8 cellular contexts compared by ENCODE assay signal in the genomic region with DNA sequence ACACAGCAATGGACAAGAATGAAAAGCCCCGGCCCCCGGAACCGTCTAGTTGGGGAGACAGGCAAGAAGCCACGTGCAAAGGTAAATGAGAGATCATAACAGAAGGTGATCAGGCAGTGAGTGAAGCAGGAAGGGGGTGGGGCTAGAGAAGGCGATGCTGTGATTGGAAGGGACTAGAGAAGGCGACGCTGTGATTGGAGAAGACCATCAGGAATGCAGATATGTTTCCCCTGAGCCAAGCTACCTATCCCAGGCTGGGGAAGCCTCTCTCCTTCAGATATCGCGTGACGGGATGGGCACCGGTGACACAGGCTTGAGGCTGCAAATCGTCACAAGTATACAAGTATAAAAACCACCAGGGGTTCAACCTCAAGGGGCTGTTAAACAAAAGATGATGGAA. TPM values are rescaled to one million over a fixed set of nuclear protein-coding genes. Genes with fewer than 3 reads are reported as not detected.
DNase-seq lines count a peak whose midpoint lies in the region; ATAC-seq and TF ChIP-seq lines count a peak whose summit lies in the region.

No MANE protein-coding gene starts in this region.

- H3K9me3 Mint-ChIP-seq in activated CD4-positive, alpha-beta T cell treated with anti-CD3 and anti-CD28 coated beads, Interleukin-2, amount 10 ng/mL, durations not matched to agents 7 days and 5 days: no peaks in the 10 kb centered on the region

- peak overlapping the region; percentile 69 for H3K27ac Mint-ChIP-seq in activated CD4-positive, alpha-beta T cell treated with anti-CD3 and anti-CD28 coated beads, Interleukin-2, amount 10 ng/mL, durations not matched to agents 7 days and 5 days

- H3K4me1 Mint-ChIP-seq in activated CD4-positive, alpha-beta T cell treated with anti-CD3 and anti-CD28 coated beads, Interleukin-2, amount 10 ng/mL, durations not matched to agents 7 days and 5 days: peaks cover 13% of the 10 kb centered on the region

- H3K4me1 ChIP-seq in hepatocyte (ENCODE audit: insufficient read depth) (peaks cover 5% of the 10 kb centered on the region), right atrium auricular region (peaks cover 0 to 34% of the 10 kb centered on the region in 2 donors)

- no peaks in the 10 kb centered on the region for H3K9me2 ChIP-seq in hepatocyte (replicated peaks; ENCODE audit: insufficient read depth)

- H3K9me3 ChIP-seq in hepatocyte (ENCODE audit: low read depth) (no peaks in the 10 kb centered on the region), right atrium auricular region (no peaks in the 10 kb centered on the region)

- H4K20me1 ChIP-seq in hepatocyte (ENCODE audit: insufficient read depth, poor library complexity, severe bottlenecking): no peaks in the 10 kb centered on the region

- no peak overlapping the region for H3K4me2 ChIP-seq in hepatocyte

- H3K36me3 ChIP-seq in hepatocyte (replicated peaks; ENCODE audit: insufficient read depth, low read depth) (no peaks in the 10 kb centered on the region), right atrium auricular region (peaks cover 22% of the 10 kb centered on the region)

- H3K27ac ChIP-seq in hepatocyte: no peak overlapping the region
- no peak overlapping the region for H3K27ac ChIP-seq in right atrium auricular region

- H3K4me3 Mint-ChIP-seq in activated CD4-positive, alpha-beta T cell treated with anti-CD3 and anti-CD28 coated beads, Interleukin-2, amount 10 ng/mL, durations not matched to agents 7 days and 5 days: no peak overlapping the region

- no peaks in the 10 kb centered on the region for H3K27me3 ChIP-seq in hepatocyte
- H3K27me3 ChIP-seq in right atrium auricular region: no peaks in the 10 kb centered on the region

- no peaks in the 10 kb centered on the region for H3K27me3 Mint-ChIP-seq in activated CD4-positive, alpha-beta T cell treated with anti-CD3 and anti-CD28 coated beads, Interleukin-2, amount 10 ng/mL, durations not matched to agents 7 days and 5 days

- no peaks in the 10 kb centered on the region for H3K79me2 ChIP-seq in hepatocyte

- H3K4me3 ChIP-seq in hepatocyte: no peak overlapping the region
- no peak overlapping the region for H3K4me3 ChIP-seq in right atrium auricular region

- no peak overlapping the region for H2AFZ ChIP-seq in hepatocyte

- DNase-seq in stimulated activated CD4-positive, alpha-beta T cell treated with anti-CD3 and anti-CD28 coated beads, Interleukin-12 subunit alpha, Interleukin-12 subunit beta, amount 100 ng/mL, for 4 hours: peak; percentile 28
- no peak for DNase-seq in stimulated activated CD4-positive, alpha-beta T cell treated with anti-CD3 and anti-CD28 coated beads, Interleukin-1b, Interleukin-23, amount 100 ng/mL, for 48 hours
- DNase-seq in activated CD4-positive, alpha-beta T cell treated with anti-CD3 and anti-CD28 coated beads, Interleukin-2, amount 10 ng/mL, durations not matched to agents 7 days and 5 days: peak; percentile 67
- DNase-seq in hepatocyte (ENCODE audit: low spot score) (peak; percentile 61), GM10248 (ENCODE audit: extremely low spot score) (no peak), right atrium auricular region (ENCODE audit: low spot score) (no peak), globus pallidus (ENCODE audit: low spot score) (no peak)

- no peak for TF ChIP-seq CTCF in hepatocyte (IDR thresholded peaks at IDR 0.05; ENCODE audit: poor library complexity)
- TF ChIP-seq CTCF in GM10248 (IDR thresholded peaks at IDR 0.05; ENCODE audit: control extremely low read depth, extremely low read depth, low read depth, missing control alignments): no peak
- TF ChIP-seq CTCF in right atrium auricular region (IDR thresholded peaks at IDR 0.05): no peak

- H3K36me3 Mint-ChIP-seq in activated CD4-positive, alpha-beta T cell treated with anti-CD3 and anti-CD28 coated beads, Interleukin-2, amount 10 ng/mL, durations not matched to agents 7 days and 5 days (ENCODE audit: low read depth): peaks cover 11% of the 10 kb centered on the region

- ATAC-seq in GM21515 (IDR thresholded peaks at IDR 0.05; ENCODE audit: unreplicated experiment): no peak

- CTCF ChIA-PET in activated CD4-positive, alpha-beta T cell treated with anti-CD3 and anti-CD28 coated beads, Interleukin-2, amount 10 ng/mL, durations not matched to agents 7 days and 5 days (lab: Charles Lee): interaction anchor here (0.6 kb wide), 1 partner anchor 24 kb away, joined by 3 read pairs; no protein-coding TSS in a partner anchor
- CTCF ChIA-PET in GM10248 (lab: Yijun Ruan, JAX): interaction anchor here (1.0 kb wide), 1 partner anchor 21 kb away, joined by 3 read pairs; no protein-coding TSS in a partner anchor

- 47% methylated on average over 12 of the region's 12 CpGs for WGBS in hepatocyte (ENCODE audit: low lambda C conversion rate, missing lambda C conversion rate)

- POLR2A ChIA-PET in activated CD4-positive, alpha-beta T cell treated with anti-CD3 and anti-CD28 coated beads, Interleukin-2, amount 10 ng/mL, durations not matched to agents 7 days and 5 days (lab: Charles Lee): no interaction called here
- POLR2A ChIA-PET in GM10248 (lab: Yijun Ruan, JAX): no interaction called here

RNA-seq across cellular contexts. Expression of gene DCAF15, which starts 21.8 kb away (rescaled TPM):
- total RNA-seq in activated CD4-positive, alpha-beta T cell treated with anti-CD3 and anti-CD28 coated beads, Interleukin-2, amount 10 ng/mL, durations not matched to agents 7 days and 5 days: 10 to 100 TPM; 80.3 to 85.4 TPM
- total RNA-seq in hepatocyte (9.3 and 13.4 TPM in 2 replicates), right atrium auricular region (10 to 100 TPM; 10.6 to 12.2 TPM)
- 16.4 and 19.0 TPM in 2 replicates for polyA plus RNA-seq in hepatocyte

RNA-seq across cellular contexts. Expression of gene RFX1, which starts 32.0 kb away (rescaled TPM):
- 10 to 100 TPM; 19.1 to 19.9 TPM for total RNA-seq in activated CD4-positive, alpha-beta T cell treated with anti-CD3 and anti-CD28 coated beads, Interleukin-2, amount 10 ng/mL, durations not matched to agents 7 days and 5 days
- total RNA-seq in hepatocyte (2.2 and 4.2 TPM in 2 replicates), right atrium auricular region (1 to 10 TPM; 3.2 to 5.2 TPM)
- polyA plus RNA-seq in hepatocyte: 2.4 and 4.1 TPM in 2 replicates

RNA-seq across cellular contexts. Expression of gene PODNL1, which starts 35.9 kb away (rescaled TPM):
- total RNA-seq in activated CD4-positive, alpha-beta T cell treated with anti-CD3 and anti-CD28 coated beads, Interleukin-2, amount 10 ng/mL, durations not matched to agents 7 days and 5 days: under 1 TPM; 0.17 to 0.58 TPM
- 0.17 TPM in 1 of 2 replicates, not detected in the other for total RNA-seq in hepatocyte
- polyA plus RNA-seq in hepatocyte: 2.4 and 3.3 TPM in 2 replicates
- total RNA-seq in right atrium auricular region: 1 to 10 TPM in 1 of 2 donors, under 1 TPM in 1; 0.47 to 1.1 TPM

RNA-seq across cellular contexts. Expression of gene RLN3, which starts 53.9 kb away (rescaled TPM):
- total RNA-seq in activated CD4-positive, alpha-beta T cell treated with anti-CD3 and anti-CD28 coated beads, Interleukin-2, amount 10 ng/mL, durations not matched to agents 7 days and 5 days: not detected
- total RNA-seq in hepatocyte (not detected in 2 replicates), right atrium auricular region (not detected)
- polyA plus RNA-seq in hepatocyte: not detected in 2 replicates

RNA-seq across cellular contexts. Expression of gene IL27RA, which starts 57.5 kb away (rescaled TPM):
- 10 to 100 TPM; 66.5 to 70.3 TPM for total RNA-seq in activated CD4-positive, alpha-beta T cell treated with anti-CD3 and anti-CD28 coated beads, Interleukin-2, amount 10 ng/mL, durations not matched to agents 7 days and 5 days
- total RNA-seq in hepatocyte: 1.9 and 2.0 TPM in 2 replicates
- polyA plus RNA-seq in hepatocyte: 1.7 and 2.3 TPM in 2 replicates
- total RNA-seq in right atrium auricular region: 1 to 10 TPM; 3.5 to 3.7 TPM

Comparison
In these comparisons a context has a peak if more than half of its experiments do, and no peak if none do; other contexts are left out.
1. DNase-seq: peak in stimulated activated CD4-positive, alpha-beta T cell treated with anti-CD3 and anti-CD28 coated beads, Interleukin-12 subunit alpha, Interleukin-12 subunit beta, amount 100 ng/mL, for 4 hours (single experiment), activated CD4-positive, alpha-beta T cell treated with anti-CD3 and anti-CD28 coated beads, Interleukin-2, amount 10 ng/mL, durations not matched to agents 7 days and 5 days (single experiment) and hepatocyte (single experiment); none in stimulated activated CD4-positive, alpha-beta T cell treated with anti-CD3 and anti-CD28 coated beads, Interleukin-1b, Interleukin-23, amount 100 ng/mL, for 48 hours (single experiment), GM10248 (single experiment), right atrium auricular region (single experiment) and globus pallidus (single experiment).